Comparison of ENCODE assay signal across 24 cellular contexts in genomic region chr10:6119423-6119822, GRCh38. TPM values are rescaled to one million over a fixed set of nuclear protein-coding genes. Genes with fewer than 3 reads are reported as not detected.
DNase-seq lines count a peak whose midpoint lies in the region; ATAC-seq and TF ChIP-seq lines count a peak whose summit lies in the region.
"Had no signal": no experiment of that assay in that cellular context is flagged by ENCODE, and none has a peak within 500 bp of the region (broad histone marks: within the 10 kb centered on the region; RNA-seq: fewer than 3 reads in every experiment).

No MANE protein-coding gene starts in this region.

- peaks cover 0 to 8% of the 10 kb centered on the region in 2 donors for H3K36me3 Mint-ChIP-seq in activated T-cell treated with anti-CD3 and anti-CD28 coated beads, Interleukin-2, amount 50 U/mL, for 72 hours (ENCODE audit: insufficient read depth in 2 of 2)
- H3K36me3 Mint-ChIP-seq in T-cell, result peaks cover 10% of the 10 kb centered on the region

- DNase-seq in activated T-cell treated with anti-CD3 and anti-CD28 coated beads, Interleukin-2, amount 50 U/mL, for 72 hours, result no peak
- no peak for DNase-seq in activated T-cell treated with anti-CD3 and anti-CD28 coated beads, Interleukin-2, amount 50 U/mL, for 48 hours
- no peak for DNase-seq in T-cell
- DNase-seq in foreskin keratinocyte, result peak; percentile 61 to 83
- DNase-seq in stimulated activated naive CD8-positive, alpha-beta T cell treated with anti-CD3 and anti-CD28 coated beads, Interleukin-15, Interleukin-2, amounts not matched to agents 100 U/mL and 50 U/mL, for 24 hours, result no peak
- DNase-seq in NCI-H1092 treated with DMSO at 0.1 percent for 48 hours (lab: John Stamatoyannopoulos, UW), result no peak
- DNase-seq in activated gamma-delta T cell (lab: John Stamatoyannopoulos, UW), result no peak
- DNase-seq: activated CD8-positive, alpha-beta T cell treated with anti-CD3 and anti-CD28 coated beads, Interleukin-2, amount 10 ng/mL, durations not matched to agents 7 days and 5 days; activated effector memory CD4-positive, alpha-beta T cell treated with Interleukin-2 at 50 U/mL for 16 hours; DMS53; hypothalamus; kidney; mesenchymal stem cell; NCI-H187 treated with DMSO at 0.1 percent for 48 hours; NCI-H510A; nephron progenitor cell; Right ventricle myocardium superior; T-helper 1 cell; WERI-Rb-1 had no signal

- TF ChIP-seq CTCF in foreskin keratinocyte (conservative IDR thresholded peaks at IDR 0.05), result no peak

- CTCF ChIA-PET in T-cell (lab: Charles Lee), result no interaction called here

- H3K4me3 Mint-ChIP-seq in activated T-cell treated with anti-CD3 and anti-CD28 coated beads, Interleukin-2, amount 50 U/mL, for 72 hours, result peak overlapping the region in 1 of 2 donors; percentile 31
- no peak overlapping the region for H3K4me3 Mint-ChIP-seq in T-cell
- H3K4me3 Mint-ChIP-seq: activated CD8-positive, alpha-beta T cell treated with anti-CD3 and anti-CD28 coated beads, Interleukin-2, amount 10 ng/mL, durations not matched to agents 7 days and 5 days; CD14-positive monocyte; nephron progenitor cell had no signal

- no peaks in the 10 kb centered on the region for H3K27me3 Mint-ChIP-seq in activated T-cell treated with anti-CD3 and anti-CD28 coated beads, Interleukin-2, amount 50 U/mL, for 72 hours (ENCODE audit: low read depth)
- H3K27me3 Mint-ChIP-seq in T-cell, result no peaks in the 10 kb centered on the region

- POLR2A ChIA-PET in T-cell (lab: Charles Lee), result no interaction called here

- H3K4me1 Mint-ChIP-seq in activated T-cell treated with anti-CD3 and anti-CD28 coated beads, Interleukin-2, amount 50 U/mL, for 72 hours (ENCODE audit: low read depth), result peaks cover 43% of the 10 kb centered on the region
- H3K4me1 Mint-ChIP-seq in T-cell, result peaks cover 2 to 17% (median 9%) of the 10 kb centered on the region in 3 donors

- H3K27me3 ChIP-seq in foreskin keratinocyte, result no peaks in the 10 kb centered on the region
- H3K27me3 ChIP-seq: ascending aorta, transverse colon had no signal

- ATAC-seq in activated T-cell treated with anti-CD3 and anti-CD28 coated beads, Interleukin-2, amount 50 U/mL, for 72 hours (replicated peaks in 1 of 2), result peak; percentile 52 to 54
- ATAC-seq in T-cell (replicated peaks in 1 of 4) (no peak), foreskin keratinocyte (peak; percentile 51), HG03442 (IDR thresholded peaks at IDR 0.05; ENCODE audit: unreplicated experiment) (no peak)
- peak; percentile 42 for ATAC-seq in stimulated activated naive CD8-positive, alpha-beta T cell treated with anti-CD3 and anti-CD28 coated beads, Interleukin-15, Interleukin-2, amounts not matched to agents 100 U/mL and 50 U/mL, for 24 hours
- ATAC-seq: activated CD8-positive, alpha-beta T cell treated with anti-CD3 and anti-CD28 coated beads, Interleukin-2, amount 10 ng/mL, durations not matched to agents 7 days and 5 days had no signal

- H3K27ac ChIP-seq in foreskin keratinocyte, result peak overlapping the region; percentile 75
- H3K27ac ChIP-seq: ascending aorta, prostate gland, transverse colon, WERI-Rb-1 had no signal

- H3K9me3 Mint-ChIP-seq in activated T-cell treated with anti-CD3 and anti-CD28 coated beads, Interleukin-2, amount 50 U/mL, for 72 hours, result no peaks in the 10 kb centered on the region
- H3K9me3 Mint-ChIP-seq in T-cell, result no peaks in the 10 kb centered on the region
- H3K9me3 Mint-ChIP-seq: nephron progenitor cell had no signal

- no peak overlapping the region for H3K27ac Mint-ChIP-seq in activated T-cell treated with anti-CD3 and anti-CD28 coated beads, Interleukin-2, amount 50 U/mL, for 72 hours
- peak overlapping the region; percentile 17 to 24 for H3K27ac Mint-ChIP-seq in T-cell
- H3K27ac Mint-ChIP-seq: activated CD8-positive, alpha-beta T cell treated with anti-CD3 and anti-CD28 coated beads, Interleukin-2, amount 10 ng/mL, durations not matched to agents 7 days and 5 days had no signal

- peaks cover 9% of the 10 kb centered on the region for H3K4me1 ChIP-seq in foreskin keratinocyte
- H3K4me1 ChIP-seq: prostate gland had no signal

RNA-seq across cellular contexts. Expression of gene RBM17, which starts 30.6 kb away (rescaled TPM):
- total RNA-seq in activated T-cell treated with anti-CD3 and anti-CD28 coated beads, Interleukin-2, amount 50 U/mL, for 72 hours, result 100 to 1,000 TPM; 156 to 200 TPM
- total RNA-seq in T-cell, result 100 to 1,000 TPM; 119 to 148 (median 127) TPM
- total RNA-seq in foreskin keratinocyte, result 65.9 and 87.2 TPM in 2 replicates
- 81.3 and 105 TPM in 2 replicates for polyA plus RNA-seq in foreskin keratinocyte

RNA-seq across cellular contexts. Expression of gene IL2RA, which starts 57.3 kb away (rescaled TPM):
- 1,000 to 10,000 TPM in 1 of 2 donors, 100 to 1,000 TPM in 1; 848 to 1,110 TPM for total RNA-seq in activated T-cell treated with anti-CD3 and anti-CD28 coated beads, Interleukin-2, amount 50 U/mL, for 72 hours
- total RNA-seq in T-cell (10 to 100 TPM; 19.9 to 40.4 (median 28.1) TPM), foreskin keratinocyte (not detected in 2 replicates)
- polyA plus RNA-seq in foreskin keratinocyte, result not detected in 2 replicates
- total RNA-seq: ascending aorta had no signal

Comparison
In these comparisons a context has a peak if more than half of its experiments do, and no peak if none do; other contexts are left out.
1. ATAC-seq: peak in activated T-cell treated with anti-CD3 and anti-CD28 coated beads, Interleukin-2, amount 50 U/mL, for 72 hours (2 of 2), foreskin keratinocyte (single experiment) and stimulated activated naive CD8-positive, alpha-beta T cell treated with anti-CD3 and anti-CD28 coated beads, Interleukin-15, Interleukin-2, amounts not matched to agents 100 U/mL and 50 U/mL, for 24 hours (single experiment); none in T-cell (0 of 4) and HG03442 (single experiment).
2. DNase-seq: peak in foreskin keratinocyte (2 of 2); none in activated T-cell treated with anti-CD3 and anti-CD28 coated beads, Interleukin-2, amount 50 U/mL, for 72 hours (0 of 2), activated T-cell treated with anti-CD3 and anti-CD28 coated beads, Interleukin-2, amount 50 U/mL, for 48 hours (0 of 2), T-cell (0 of 34), stimulated activated naive CD8-positive, alpha-beta T cell treated with anti-CD3 and anti-CD28 coated beads, Interleukin-15, Interleukin-2, amounts not matched to agents 100 U/mL and 50 U/mL, for 24 hours (single experiment), NCI-H1092 treated with DMSO at 0.1 percent for 48 hours (single experiment) and activated gamma-delta T cell (single experiment).
3. RNA of gene IL2RA, which starts 57.3 kb away (total RNA-seq): 848 to 1,110 TPM in activated T-cell treated with anti-CD3 and anti-CD28 coated beads, Interleukin-2, amount 50 U/mL, for 72 hours and 19.9 to 40.4 TPM in T-cell; not detected in foreskin keratinocyte; every median in the first group is over 10 times any median in the second.